In genomic region chr2:239259173-239259572, GRCh38 we compare ENCODE assay signal across 10 cellular contexts.
A peak's percentile ranks its signal among the peaks of the same experiment; 100 is the strongest.
DNase-seq lines count a peak whose midpoint lies in the region; ATAC-seq and TF ChIP-seq lines count a peak whose summit lies in the region.
"Had no signal": no experiment of that assay in that cellular context is flagged by ENCODE, and none has a peak within 500 bp of the region (broad histone marks: within the 10 kb centered on the region; RNA-seq: fewer than 3 reads in every experiment).

No MANE protein-coding gene starts in this region.

- no peaks in the 10 kb centered on the region for H3K79me2 ChIP-seq in OCI-LY7 (ENCODE audit: insufficient read depth, low read depth, low read length)

- peak overlapping the region; percentile 55 to 80 for H3K27ac Mint-ChIP-seq in natural killer cell treated with Interleukin-12 subunit alpha and Interleukin-12 subunit beta and Interleukin-15 and Interleukin-18, amount 100 ng/mL, for 72 hours

- DNase-seq in OCI-LY7 (ENCODE audit: low spot score): peak; percentile 34
- no peak for DNase-seq in natural killer cell treated with Interleukin-12 subunit alpha and Interleukin-12 subunit beta and Interleukin-15 and Interleukin-18, amount 100 ng/mL, for 72 hours (ENCODE audit: low spot score)
- DNase-seq in hepatic stellate cell (ENCODE audit: low spot score): no peak
- no peak for DNase-seq in LoVo (ENCODE audit: low spot score)
- no peak for DNase-seq in cortex of kidney (lab: John Stamatoyannopoulos, UW)
- no peak for DNase-seq in NCI-H1694 treated with DMSO at 0.1 percent for 48 hours (lab: John Stamatoyannopoulos, UW)
- DNase-seq: EL, NCI-H226 had no signal

- peaks cover 36% of the 10 kb centered on the region for H3K4me1 ChIP-seq in OCI-LY7 (ENCODE audit: insufficient read depth, low read length, poor library complexity, severe bottlenecking)

- BruUV-seq in OCI-LY7 (replicated peaks; lab: Mats Ljungman, UMichigan): no TSS peak

- H4K20me1 ChIP-seq in OCI-LY7 (ENCODE audit: insufficient read depth, low read length): peaks cover 10% of the 10 kb centered on the region; the same call in 1 of the 2 replicates

- H3K4me2 ChIP-seq in OCI-LY7 (ENCODE audit: low read length): peak overlapping the region; percentile 32; the same call in 1 of the 2 replicates

- TF ChIP-seq CTCF in OCI-LY7 (conservative IDR thresholded peaks at IDR 0.05; ENCODE audit: low read length): no peak

- no peak overlapping the region for H2AFZ ChIP-seq in OCI-LY7 (ENCODE audit: low read length)

- peaks cover 0 to 4% of the 10 kb centered on the region in 2 donors for H3K27me3 Mint-ChIP-seq in natural killer cell treated with Interleukin-12 subunit alpha and Interleukin-12 subunit beta and Interleukin-15 and Interleukin-18, amount 100 ng/mL, for 72 hours

- H3K9me3 Mint-ChIP-seq in natural killer cell treated with Interleukin-12 subunit alpha and Interleukin-12 subunit beta and Interleukin-15 and Interleukin-18, amount 100 ng/mL, for 72 hours: peaks cover 4% of the 10 kb centered on the region

- no peaks in the 10 kb centered on the region for H3K36me3 ChIP-seq in OCI-LY7 (ENCODE audit: insufficient read depth, low read length)

- intact Hi-C loops in OCI-LY7 (cut with micrococcal nuclease; ENCODE audit: unreplicated experiment): loop anchor here (10.0 kb wide), 1 partner anchor 114 kb away; no protein-coding TSS in a partner anchor

- peak; percentile 57 for ATAC-seq in GM18502 (IDR thresholded peaks at IDR 0.05; ENCODE audit: poor library complexity, unreplicated experiment)
- ATAC-seq in GM21529 (IDR thresholded peaks at IDR 0.05; ENCODE audit: unreplicated experiment): peak; percentile 66
- ATAC-seq in natural killer cell treated with Interleukin-12 subunit alpha and Interleukin-12 subunit beta and Interleukin-15 and Interleukin-18, amount 100 ng/mL, for 72 hours: no peak

- peak overlapping the region; percentile 73 for H3K4me3 Mint-ChIP-seq in natural killer cell treated with Interleukin-12 subunit alpha and Interleukin-12 subunit beta and Interleukin-15 and Interleukin-18, amount 100 ng/mL, for 72 hours

- no peak overlapping the region for H3K4me3 ChIP-seq in OCI-LY7 (ENCODE audit: low read depth, low read length, poor library complexity, severe bottlenecking)

- H3K36me3 Mint-ChIP-seq in natural killer cell treated with Interleukin-12 subunit alpha and Interleukin-12 subunit beta and Interleukin-15 and Interleukin-18, amount 100 ng/mL, for 72 hours: peaks cover 8% of the 10 kb centered on the region

- H3K4me1 Mint-ChIP-seq in natural killer cell treated with Interleukin-12 subunit alpha and Interleukin-12 subunit beta and Interleukin-15 and Interleukin-18, amount 100 ng/mL, for 72 hours (ENCODE audit: low read depth in 2 of 2): peaks cover 57 to 63% of the 10 kb centered on the region in 2 donors

- no peak overlapping the region for H3K27ac ChIP-seq in OCI-LY7 (ENCODE audit: low read depth, low read length, poor library complexity, severe bottlenecking)

- H3K9me2 ChIP-seq in OCI-LY7 (ENCODE audit: insufficient read depth, low read length): no peaks in the 10 kb centered on the region

- POLR2A ChIA-PET in OCI-LY7 (lab: Charles Lee): interaction anchor here (1.2 kb wide), 1 partner anchor 8 kb away, joined by 3 read pairs; no protein-coding TSS in a partner anchor

- peaks cover 15% of the 10 kb centered on the region; the same call in 1 of the 2 replicates for H3K9me3 ChIP-seq in OCI-LY7 (ENCODE audit: low read length)

- CTCF ChIA-PET in OCI-LY7 (lab: Charles Lee; ENCODE audit: unreplicated experiment): no interaction called here

Comparison
In these comparisons a context has a peak if more than half of its experiments do, and no peak if none do; other contexts are left out.
1. ATAC-seq: peak in GM18502 (single experiment) and GM21529 (single experiment); none in natural killer cell treated with Interleukin-12 subunit alpha and Interleukin-12 subunit beta and Interleukin-15 and Interleukin-18, amount 100 ng/mL, for 72 hours (0 of 2).